Comparison of ENCODE assay signal across 1 cellular context in genomic region chr16:83878838-83879237, GRCh38.
TF ChIP-seq lines count a peak whose summit lies in the region.

No MANE protein-coding gene starts in this region.

TF ChIP-seq in HepG2, 621 proteins besides CTCF, POLR2A, EP300 and RAD21 (continued from another document):
- TF ChIP-seq, protein P1, sequence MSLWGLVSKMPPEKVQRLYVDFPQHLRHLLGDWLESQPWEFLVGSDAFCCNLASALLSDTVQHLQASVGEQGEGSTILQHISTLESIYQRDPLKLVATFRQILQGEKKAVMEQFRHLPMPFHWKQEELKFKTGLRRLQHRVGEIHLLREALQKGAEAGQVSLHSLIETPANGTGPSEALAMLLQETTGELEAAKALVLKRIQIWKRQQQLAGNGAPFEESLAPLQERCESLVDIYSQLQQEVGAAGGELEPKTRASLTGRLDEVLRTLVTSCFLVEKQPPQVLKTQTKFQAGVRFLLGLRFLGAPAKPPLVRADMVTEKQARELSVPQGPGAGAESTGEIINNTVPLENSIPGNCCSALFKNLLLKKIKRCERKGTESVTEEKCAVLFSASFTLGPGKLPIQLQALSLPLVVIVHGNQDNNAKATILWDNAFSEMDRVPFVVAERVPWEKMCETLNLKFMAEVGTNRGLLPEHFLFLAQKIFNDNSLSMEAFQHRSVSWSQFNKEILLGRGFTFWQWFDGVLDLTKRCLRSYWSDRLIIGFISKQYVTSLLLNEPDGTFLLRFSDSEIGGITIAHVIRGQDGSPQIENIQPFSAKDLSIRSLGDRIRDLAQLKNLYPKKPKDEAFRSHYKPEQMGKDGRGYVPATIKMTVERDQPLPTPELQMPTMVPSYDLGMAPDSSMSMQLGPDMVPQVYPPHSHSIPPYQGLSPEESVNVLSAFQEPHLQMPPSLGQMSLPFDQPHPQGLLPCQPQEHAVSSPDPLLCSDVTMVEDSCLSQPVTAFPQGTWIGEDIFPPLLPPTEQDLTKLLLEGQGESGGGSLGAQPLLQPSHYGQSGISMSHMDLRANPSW (CRISPR knock-in tag; IDR thresholded peaks at IDR 0.05; ENCODE audit: borderline replicate concordance) = no peak
- TF ChIP-seq POGK (CRISPR knock-in tag; conservative IDR thresholded peaks at IDR 0.05) (no peak), STAG1 (CRISPR knock-in tag; IDR thresholded peaks at IDR 0.05) (peak; percentile 80)
TF ChIP-seq in HepG2: peak in this region for 4.
